Comparison of ENCODE assay signal across 9 cellular contexts in the genomic region with DNA sequence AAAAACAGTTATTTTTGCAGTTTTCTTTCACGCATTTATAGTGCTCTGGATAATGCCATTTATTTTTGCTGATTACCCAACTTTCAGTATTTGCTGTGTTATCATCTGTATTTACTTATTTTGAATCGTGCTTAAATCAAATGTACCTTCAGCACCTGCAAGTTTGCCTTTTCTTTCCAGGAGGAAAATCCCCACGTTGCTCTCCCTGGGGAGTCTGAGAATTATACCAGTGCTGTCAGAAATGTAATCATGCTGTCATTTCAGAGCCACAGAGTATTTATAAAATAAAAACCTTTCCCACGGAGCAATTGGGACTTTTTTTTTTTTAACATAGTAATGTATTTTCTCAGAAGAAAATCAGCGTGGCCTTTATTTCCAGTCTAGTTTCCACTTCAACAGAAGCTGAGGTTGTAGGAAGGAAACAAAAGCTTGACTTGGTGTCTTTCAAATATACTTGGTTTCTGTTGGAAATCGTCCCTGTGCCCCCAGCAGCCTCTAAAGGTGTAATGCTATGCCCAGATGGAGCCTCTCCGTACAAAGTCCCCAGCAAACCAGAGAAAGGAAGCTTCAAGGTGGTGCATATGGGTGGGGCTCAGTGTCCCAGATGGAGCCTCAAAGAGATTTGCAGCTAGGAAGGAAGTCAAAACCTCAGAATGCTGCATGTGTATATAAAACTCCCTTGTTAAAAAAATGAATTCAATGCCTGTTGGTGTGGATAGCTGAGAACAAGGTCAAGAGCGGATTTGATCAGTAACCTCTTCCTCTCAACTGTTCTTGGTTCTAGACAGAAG. TPM values are rescaled to one million over a fixed set of nuclear protein-coding genes. Genes with fewer than 3 reads are reported as not detected.
A peak's percentile ranks its signal among the peaks of the same experiment; 100 is the strongest.
DNase-seq lines count a peak whose midpoint lies in the region; ATAC-seq and TF ChIP-seq lines count a peak whose summit lies in the region.
"Had no signal": no experiment of that assay in that cellular context is flagged by ENCODE, and none has a peak within 500 bp of the region (broad histone marks: within the 10 kb centered on the region; RNA-seq: fewer than 3 reads in every experiment).

No MANE protein-coding gene starts in this region.

- no peaks in the 10 kb centered on the region for H4K20me1 ChIP-seq in Loucy (ENCODE audit: insufficient read depth, low read length, poor library complexity, severe bottlenecking)

- peaks cover 35% of the 10 kb centered on the region for H3K4me1 ChIP-seq in CD8-positive, alpha-beta memory T cell (ENCODE audit: insufficient read depth, low read length)
- peaks cover 59% of the 10 kb centered on the region for H3K4me1 ChIP-seq in Loucy (ENCODE audit: insufficient read depth, low read length, poor library complexity, severe bottlenecking)

- peak overlapping the region; percentile 55 for H3K4me3 ChIP-seq in CD8-positive, alpha-beta memory T cell (ENCODE audit: low read length)
- peak overlapping the region; percentile 78 for H3K4me3 ChIP-seq in Loucy (ENCODE audit: low read length, poor library complexity, severe bottlenecking)

- CTCF ChIA-PET in CD8-positive, alpha-beta memory T cell (lab: Charles Lee), result interaction anchor here (1.0 to 1.9 kb wide), 6 partner anchors 9 to 160 kb away, joined by 3 to 14 read pairs (median 6); a partner anchor contains a TSS

- ATAC-seq in naive B cell (ENCODE audit: low read depth in 2 of 2), result peak; percentile 16 to 25

- H3K36me3 ChIP-seq in CD8-positive, alpha-beta memory T cell (ENCODE audit: insufficient read depth, low read length), result no peaks in the 10 kb centered on the region
- H3K36me3 ChIP-seq in Loucy (ENCODE audit: insufficient read depth, low read length), result no peaks in the 10 kb centered on the region

- POLR2A ChIA-PET in CD8-positive, alpha-beta memory T cell (lab: Charles Lee), result interaction anchor here (0.6 to 1.8 kb wide), 9 partner anchors 10 to 252 kb away, joined by 3 to 9 read pairs (median 4); a partner anchor contains a TSS

- peak overlapping the region; percentile 84 to 93 (median 88) for H3K4me3 Mint-ChIP-seq in CD8-positive, alpha-beta memory T cell
- H3K4me3 Mint-ChIP-seq in activated naive CD8-positive, alpha-beta T cell, result peak overlapping the region; percentile 84
- H3K4me3 Mint-ChIP-seq in naive B cell, result peak overlapping the region; percentile 80 to 92 (median 85)

- peak overlapping the region; percentile 35 to 97 (median 82) for H3K27ac Mint-ChIP-seq in CD8-positive, alpha-beta memory T cell
- peak overlapping the region; percentile 92 for H3K27ac Mint-ChIP-seq in activated naive CD8-positive, alpha-beta T cell
- peak overlapping the region in 3 of 6 donors; percentile 49 to 76 (median 55) for H3K27ac Mint-ChIP-seq in naive B cell

- H2AFZ ChIP-seq in Loucy (ENCODE audit: low read length), result peak overlapping the region; percentile 44; the same call in 1 of the 2 replicates

- no peaks in the 10 kb centered on the region for H3K9me2 ChIP-seq in Loucy (replicated peaks; ENCODE audit: low read depth, low read length)

- H3K27me3 ChIP-seq in CD8-positive, alpha-beta memory T cell (ENCODE audit: insufficient read depth, low read length, poor library complexity, severe bottlenecking), result no peaks in the 10 kb centered on the region
- H3K27me3 ChIP-seq in Loucy (ENCODE audit: insufficient read depth, low read length, poor library complexity, severe bottlenecking), result no peaks in the 10 kb centered on the region

- peak overlapping the region; percentile 91 for H3K4me2 ChIP-seq in Loucy (ENCODE audit: low read depth, low read length, poor library complexity, severe bottlenecking)

- no peaks in the 10 kb centered on the region for H3K9me3 ChIP-seq in CD8-positive, alpha-beta memory T cell (ENCODE audit: low read length)
- H3K9me3 ChIP-seq in Loucy (ENCODE audit: insufficient read depth, low read depth, low read length), result no peaks in the 10 kb centered on the region

- no peak for TF ChIP-seq CTCF in Loucy (conservative IDR thresholded peaks at IDR 0.05; ENCODE audit: low read length)

- peaks cover 2 to 4% of the 10 kb centered on the region in 2 donors for H3K27me3 Mint-ChIP-seq in CD8-positive, alpha-beta memory T cell
- H3K27me3 Mint-ChIP-seq in activated naive CD8-positive, alpha-beta T cell, result no peaks in the 10 kb centered on the region
- no peaks in the 10 kb centered on the region for H3K27me3 Mint-ChIP-seq in naive B cell

- peak overlapping the region; percentile 86 for H3K9ac ChIP-seq in Loucy (ENCODE audit: low read depth, low read length, poor library complexity, severe bottlenecking)

- H3F3A ChIP-seq in Loucy (ENCODE audit: low read depth), result peaks cover 16% of the 10 kb centered on the region

- peaks cover 39 to 60% (median 50%) of the 10 kb centered on the region in 3 donors for H3K4me1 Mint-ChIP-seq in CD8-positive, alpha-beta memory T cell
- H3K4me1 Mint-ChIP-seq in activated naive CD8-positive, alpha-beta T cell (ENCODE audit: low read depth), result peaks cover 41% of the 10 kb centered on the region
- H3K4me1 Mint-ChIP-seq in naive B cell, result peaks cover 22 to 26% (median 25%) of the 10 kb centered on the region in 3 donors

- H3K79me2 ChIP-seq in Loucy (ENCODE audit: insufficient read depth, low read length), result peaks cover 27% of the 10 kb centered on the region

- H3K27ac ChIP-seq in CD8-positive, alpha-beta memory T cell (ENCODE audit: low read depth, low read length), result peak overlapping the region; percentile 19

- no peaks in the 10 kb centered on the region for H3K9me3 Mint-ChIP-seq in CD8-positive, alpha-beta memory T cell
- H3K9me3 Mint-ChIP-seq in activated naive CD8-positive, alpha-beta T cell (ENCODE audit: low read depth), result no peaks in the 10 kb centered on the region
- H3K9me3 Mint-ChIP-seq in naive B cell, result no peaks in the 10 kb centered on the region

- DNase-seq in CD8-positive, alpha-beta memory T cell, result peak in 3 of 5 donors; percentile 30 to 60 (median 59)
- DNase-seq in naive B cell, result peak; percentile 25
- DNase-seq in NCI-H748 (lab: John Stamatoyannopoulos, UW; ENCODE audit: unreplicated experiment), result no peak
- no peak for DNase-seq in LoVo (ENCODE audit: low spot score)
- DNase-seq in NK-92 treated with Interleukin-12 subunit alpha and Interleukin-12 subunit beta, amount 100 ng/mL, for 24 hours (lab: John Stamatoyannopoulos, UW), result no peak
- DNase-seq in superior temporal gyrus (ENCODE audit: extremely low spot score), result no peak
- DNase-seq: SW 1271 had no signal

- H3K36me3 Mint-ChIP-seq in CD8-positive, alpha-beta memory T cell, result peaks cover 0 to 4% (median 0%) of the 10 kb centered on the region in 3 donors
- H3K36me3 Mint-ChIP-seq in activated naive CD8-positive, alpha-beta T cell, result no peaks in the 10 kb centered on the region
- no peaks in the 10 kb centered on the region for H3K36me3 Mint-ChIP-seq in naive B cell

RNA-seq across cellular contexts. Expression of a gene that starts 2.1 kb away (rescaled TPM):
- total RNA-seq in CD8-positive, alpha-beta memory T cell, result under 1 TPM; 0.18 to 0.26 TPM
- 2.8 TPM for polyA plus RNA-seq in CD8-positive, alpha-beta memory T cell
- polyA plus RNA-seq in naive B cell (ENCODE audit: low read depth in 6 of 6), result under 1 TPM in 5 of 6 donors, not detected in 1; 0.33 to 0.71 (median 0.61) TPM

RNA-seq across cellular contexts. Expression of a gene that starts 24.5 kb away (rescaled TPM):
- 1 to 10 TPM; 4.2 to 5.4 TPM for total RNA-seq in CD8-positive, alpha-beta memory T cell
- 7.2 TPM for polyA plus RNA-seq in CD8-positive, alpha-beta memory T cell
- polyA plus RNA-seq in naive B cell (ENCODE audit: low read depth in 6 of 6), result 1 to 10 TPM in 5 of 6 donors, not detected in 1; 3.9 to 5.9 (median 5.5) TPM

Comparison
In these comparisons a context has a peak if more than half of its experiments do, and no peak if none do; other contexts are left out.
1. DNase-seq: peak in CD8-positive, alpha-beta memory T cell (3 of 5) and naive B cell (single experiment); none in NCI-H748 (single experiment), LoVo (single experiment), NK-92 treated with Interleukin-12 subunit alpha and Interleukin-12 subunit beta, amount 100 ng/mL, for 24 hours (single experiment) and superior temporal gyrus (single experiment).
2. Peak in every context shown above with its lines, with median percentiles within 50 percentile points of each other: H3K4me3 Mint-ChIP-seq.